Comparison of ENCODE assay signal across 8 cellular contexts in the genomic region with DNA sequence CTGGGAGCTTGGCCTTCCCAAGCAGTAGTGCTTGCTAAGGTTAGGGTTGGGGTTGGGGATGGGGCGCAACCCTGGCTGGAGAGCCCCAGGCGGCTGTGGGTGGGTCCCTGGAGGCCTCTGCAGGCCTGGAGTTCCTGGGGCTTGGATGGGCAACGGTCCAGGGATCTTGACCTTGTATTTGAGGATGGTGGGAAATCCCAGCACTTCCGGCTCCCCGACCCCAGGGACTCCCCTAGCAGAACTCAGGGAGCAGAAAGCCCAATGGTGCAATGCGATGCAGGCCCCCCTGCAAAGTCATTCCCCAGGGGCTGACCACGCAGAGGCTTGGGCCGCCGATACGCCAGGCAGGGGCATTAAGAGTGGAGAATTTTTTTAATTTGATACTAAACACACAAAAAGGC. TPM values are rescaled to one million over a fixed set of nuclear protein-coding genes. Genes with fewer than 3 reads are reported as not detected.
DNase-seq lines count a peak whose midpoint lies in the region; ATAC-seq and TF ChIP-seq lines count a peak whose summit lies in the region.

No MANE protein-coding gene starts in this region.

- no peaks in the 10 kb centered on the region for H3K36me3 Mint-ChIP-seq in activated naive CD8-positive, alpha-beta T cell treated with anti-CD3 and anti-CD28 coated beads, Interleukin-2, amount 10 ng/mL, durations not matched to agents 7 days and 5 days
- no peaks in the 10 kb centered on the region for H3K36me3 Mint-ChIP-seq in stimulated activated effector memory CD8-positive, alpha-beta T cell treated with anti-CD3 and anti-CD28 coated beads, Interleukin-12 subunit alpha, Interleukin-12 subunit beta, amount 100 ng/mL, for 72 hours

- no peaks in the 10 kb centered on the region for H3K9me3 Mint-ChIP-seq in activated naive CD8-positive, alpha-beta T cell treated with anti-CD3 and anti-CD28 coated beads, Interleukin-2, amount 10 ng/mL, durations not matched to agents 7 days and 5 days
- H3K9me3 Mint-ChIP-seq in stimulated activated effector memory CD8-positive, alpha-beta T cell treated with anti-CD3 and anti-CD28 coated beads, Interleukin-12 subunit alpha, Interleukin-12 subunit beta, amount 100 ng/mL, for 72 hours = no peaks in the 10 kb centered on the region

- H3K27ac Mint-ChIP-seq in activated naive CD8-positive, alpha-beta T cell treated with anti-CD3 and anti-CD28 coated beads, Interleukin-2, amount 10 ng/mL, durations not matched to agents 7 days and 5 days = peak overlapping the region; percentile 83
- H3K27ac Mint-ChIP-seq in stimulated activated effector memory CD8-positive, alpha-beta T cell treated with anti-CD3 and anti-CD28 coated beads, Interleukin-12 subunit alpha, Interleukin-12 subunit beta, amount 100 ng/mL, for 72 hours = peak overlapping the region; percentile 98

- CTCF ChIA-PET in HEK293T (lab: Yijun Ruan, JAX) = no interaction called here

- H3K4me1 ChIP-seq in iPS DF 6.9 (ENCODE audit: control insufficient read depth, insufficient read depth, low read length) = peaks cover 1% of the 10 kb centered on the region

- no peaks in the 10 kb centered on the region for H3K9me3 ChIP-seq in iPS DF 6.9 (ENCODE audit: control insufficient read depth, insufficient read depth, low read length)

- no peaks in the 10 kb centered on the region for H3K36me3 ChIP-seq in iPS DF 6.9 (ENCODE audit: control insufficient read depth, insufficient read depth, low read length)

- H3K27me3 Mint-ChIP-seq in activated naive CD8-positive, alpha-beta T cell treated with anti-CD3 and anti-CD28 coated beads, Interleukin-2, amount 10 ng/mL, durations not matched to agents 7 days and 5 days = peaks cover 24% of the 10 kb centered on the region

- H3K4me3 ChIP-seq in HL-60 (replicated peaks; ENCODE audit: insufficient read depth, low read length) (peak overlapping the region; percentile 50), iPS DF 6.9 (ENCODE audit: low read length) (peak overlapping the region; percentile 65; the same call in 1 of the 2 replicates)

- POLR2A ChIA-PET in activated naive CD8-positive, alpha-beta T cell treated with anti-CD3 and anti-CD28 coated beads, Interleukin-2, amount 10 ng/mL, durations not matched to agents 7 days and 5 days (lab: Charles Lee) = interaction anchor here (0.5 to 1.2 kb wide), 2 partner anchors 45 to 53 kb away, joined by 4 read pairs; no protein-coding TSS in a partner anchor
- POLR2A ChIA-PET in HEK293T (lab: Yijun Ruan, JAX) = no interaction called here

- no CpG with 5 or more reads among the region's 10 CpGs for WGBS in iPS DF 6.9 (ENCODE audit: insufficient coverage, insufficient read length)

- H3K27ac ChIP-seq in HL-60 (replicated peaks) (peak overlapping the region; percentile 52), iPS DF 6.9 (ENCODE audit: low read length) (no peak overlapping the region)

- peaks cover 17% of the 10 kb centered on the region for H3K27me3 ChIP-seq in HL-60 (ENCODE audit: insufficient read depth, poor library complexity, severe bottlenecking)
- H3K27me3 ChIP-seq in iPS DF 6.9 (ENCODE audit: control insufficient read depth, insufficient read depth, low read length) = peaks cover 2% of the 10 kb centered on the region; the same call in 1 of the 2 replicates

- no peak for DNase-seq in HL-60 (ENCODE audit: low read depth in 1 of 2, low spot score in 1 of 2)
- no peak for DNase-seq in activated naive CD8-positive, alpha-beta T cell treated with anti-CD3 and anti-CD28 coated beads, Interleukin-2, amount 10 ng/mL, durations not matched to agents 7 days and 5 days
- no peak for DNase-seq in iPS DF 6.9 (ENCODE audit: low read depth, low spot score)
- DNase-seq in stimulated activated effector memory CD8-positive, alpha-beta T cell treated with anti-CD3 and anti-CD28 coated beads, Interleukin-12 subunit alpha, Interleukin-12 subunit beta, amount 100 ng/mL, for 72 hours (ENCODE audit: low spot score in 2 of 2) = no peak
- DNase-seq in Kasumi-1 (lab: John Stamatoyannopoulos, UW) = no peak
- DNase-seq in HEK293T (ENCODE audit: extremely low spot score) = no peak

- TF ChIP-seq CTCF in HL-60 (IDR thresholded peaks at IDR 0.05; ENCODE audit: insufficient read depth, low read length) = no peak

- no peak for ATAC-seq in activated naive CD8-positive, alpha-beta T cell treated with anti-CD3 and anti-CD28 coated beads, Interleukin-2, amount 10 ng/mL, durations not matched to agents 7 days and 5 days (ENCODE audit: low read depth)
- ATAC-seq in stimulated activated effector memory CD8-positive, alpha-beta T cell treated with anti-CD3 and anti-CD28 coated beads, Interleukin-12 subunit alpha, Interleukin-12 subunit beta, amount 100 ng/mL, for 72 hours = no peak
- no peak for ATAC-seq in GM21723 (IDR thresholded peaks at IDR 0.05; ENCODE audit: unreplicated experiment)
- ATAC-seq in GM18870 (IDR thresholded peaks at IDR 0.05; ENCODE audit: unreplicated experiment) = no peak

- H3K4me1 Mint-ChIP-seq in activated naive CD8-positive, alpha-beta T cell treated with anti-CD3 and anti-CD28 coated beads, Interleukin-2, amount 10 ng/mL, durations not matched to agents 7 days and 5 days = peaks cover 2% of the 10 kb centered on the region
- H3K4me1 Mint-ChIP-seq in stimulated activated effector memory CD8-positive, alpha-beta T cell treated with anti-CD3 and anti-CD28 coated beads, Interleukin-12 subunit alpha, Interleukin-12 subunit beta, amount 100 ng/mL, for 72 hours = peaks cover 35% of the 10 kb centered on the region

- H3K4me3 Mint-ChIP-seq in activated naive CD8-positive, alpha-beta T cell treated with anti-CD3 and anti-CD28 coated beads, Interleukin-2, amount 10 ng/mL, durations not matched to agents 7 days and 5 days = peak overlapping the region; percentile 80
- peak overlapping the region; percentile 84 for H3K4me3 Mint-ChIP-seq in stimulated activated effector memory CD8-positive, alpha-beta T cell treated with anti-CD3 and anti-CD28 coated beads, Interleukin-12 subunit alpha, Interleukin-12 subunit beta, amount 100 ng/mL, for 72 hours

TF ChIP-seq in HEK293T, 16 proteins besides CTCF, POLR2A, EP300 and RAD21:
- no peak for TF ChIP-seq LEF1 (IDR thresholded peaks at IDR 0.05; ENCODE audit: borderline replicate concordance)
- no peak for TF ChIP-seq ZNF384 (IDR thresholded peaks at IDR 0.05)
- TF ChIP-seq FOXM1 (IDR thresholded peaks at IDR 0.05; ENCODE audit: borderline replicate concordance) = no peak
- TF ChIP-seq L3MBTL2 (conservative IDR thresholded peaks at IDR 0.05) = no peak
- no peak for TF ChIP-seq NFRKB (IDR thresholded peaks at IDR 0.05)
- no peak for TF ChIP-seq SUZ12 (IDR thresholded peaks at IDR 0.05)
TF ChIP-seq in HEK293T: peak in this region for 0.

RNA-seq across cellular contexts. Expression of a gene that starts 12.5 kb away (rescaled TPM):
- total RNA-seq in activated naive CD8-positive, alpha-beta T cell treated with anti-CD3 and anti-CD28 coated beads, Interleukin-2, amount 10 ng/mL, durations not matched to agents 7 days and 5 days = not detected
